ENCODE assay signal across 8 cellular contexts in genomic region chr1:156893048-156893953, GRCh38. TPM values are rescaled to one million over a fixed set of nuclear protein-coding genes. Genes with fewer than 3 reads are reported as not detected.
A peak's percentile ranks its signal among the peaks of the same experiment; 100 is the strongest.
DNase-seq lines count a peak whose midpoint lies in the region; ATAC-seq and FAIRE-seq lines count a peak whose summit lies in the region.

Gene PEAR1, plus strand, starts transcription at chr1:156893718. Its CDS starts 10,209 bp downstream, at chr1:156903927.

- H3K9me3 ChIP-seq in effector memory CD4-positive, alpha-beta T cell (ENCODE audit: control insufficient read depth, low read length) = no peaks in the 10 kb centered on the region

- peaks cover 76% of the 10 kb centered on the region for H3K27me3 Mint-ChIP-seq in activated CD8-positive, alpha-beta memory T cell treated with anti-CD3 and anti-CD28 coated beads, Interleukin-2, amount 10 ng/mL, durations not matched to agents 7 days and 5 days

- CTCF ChIA-PET in activated CD8-positive, alpha-beta memory T cell treated with anti-CD3 and anti-CD28 coated beads, Interleukin-2, amount 10 ng/mL, durations not matched to agents 7 days and 5 days (lab: Charles Lee) = interaction anchor here (0.6 to 6.7 kb wide), 22 partner anchors 7 to 269 kb away, joined by 3 to 105 read pairs (median 8); partner anchors contain the start of genes INSRR, ISG20L2, METTL25B and NTRK1

- H3K27me3 ChIP-seq in effector memory CD4-positive, alpha-beta T cell (replicated peaks; ENCODE audit: control insufficient read depth, insufficient read depth, low read length, poor library complexity, severe bottlenecking) = peaks cover 26% of the 10 kb centered on the region

- FAIRE-seq in frontal cortex (lab: Jason Lieb, UNC) = no peak

- no peak for ATAC-seq in activated CD8-positive, alpha-beta memory T cell treated with anti-CD3 and anti-CD28 coated beads, Interleukin-2, amount 10 ng/mL, durations not matched to agents 7 days and 5 days
- ATAC-seq in GM19395 (IDR thresholded peaks at IDR 0.05; ENCODE audit: unreplicated experiment) = no peak

- no peaks in the 10 kb centered on the region for H3K36me3 ChIP-seq in effector memory CD4-positive, alpha-beta T cell (ENCODE audit: control insufficient read depth, insufficient read depth, low read length)

- H3K27ac Mint-ChIP-seq in activated CD8-positive, alpha-beta memory T cell treated with anti-CD3 and anti-CD28 coated beads, Interleukin-2, amount 10 ng/mL, durations not matched to agents 7 days and 5 days = no peak within 1 kb of the TSS

- peaks cover 18% of the 10 kb centered on the region for H3K4me1 Mint-ChIP-seq in activated CD8-positive, alpha-beta memory T cell treated with anti-CD3 and anti-CD28 coated beads, Interleukin-2, amount 10 ng/mL, durations not matched to agents 7 days and 5 days

- H3K9me3 Mint-ChIP-seq in activated CD8-positive, alpha-beta memory T cell treated with anti-CD3 and anti-CD28 coated beads, Interleukin-2, amount 10 ng/mL, durations not matched to agents 7 days and 5 days (ENCODE audit: low read depth) = no peaks in the 10 kb centered on the region

- H3K36me3 Mint-ChIP-seq in activated CD8-positive, alpha-beta memory T cell treated with anti-CD3 and anti-CD28 coated beads, Interleukin-2, amount 10 ng/mL, durations not matched to agents 7 days and 5 days = no peaks in the 10 kb centered on the region

- no peak within 1 kb of the TSS for H3K27ac ChIP-seq in effector memory CD4-positive, alpha-beta T cell (ENCODE audit: insufficient read depth, low read length, poor library complexity, severe bottlenecking)

- peaks cover 17% of the 10 kb centered on the region for H3K4me1 ChIP-seq in effector memory CD4-positive, alpha-beta T cell (ENCODE audit: control insufficient read depth, insufficient read depth, low read length, poor library complexity, severe bottlenecking)

- no peak for DNase-seq in activated CD8-positive, alpha-beta memory T cell treated with anti-CD3 and anti-CD28 coated beads, Interleukin-2, amount 10 ng/mL, durations not matched to agents 7 days and 5 days
- no peak for DNase-seq in activated CD8-positive, alpha-beta memory T cell treated with anti-CD3 and anti-CD28 coated beads, Interleukin-2, amount 50 U/mL, for 48 hours
- DNase-seq in effector memory CD4-positive, alpha-beta T cell = no peak
- DNase-seq in mesenteric fat pad (ENCODE audit: low spot score) (no peak), ureter (ENCODE audit: low spot score) (peak; percentile 51), frontal cortex (ENCODE audit: low spot score in 2 of 2) (no peak), retina (no peak)

- H3K4me3 Mint-ChIP-seq in activated CD8-positive, alpha-beta memory T cell treated with anti-CD3 and anti-CD28 coated beads, Interleukin-2, amount 10 ng/mL, durations not matched to agents 7 days and 5 days = peak within 1 kb of the TSS; percentile 39

- peak within 1 kb of the TSS; percentile 26 for H3K4me3 ChIP-seq in effector memory CD4-positive, alpha-beta T cell (ENCODE audit: insufficient read depth, low read depth, low read length, poor library complexity, severe bottlenecking)

RNA-seq across cellular contexts. Expression of gene PEAR1, which starts in this region (rescaled TPM):
- not detected for total RNA-seq in activated CD8-positive, alpha-beta memory T cell treated with anti-CD3 and anti-CD28 coated beads, Interleukin-2, amount 10 ng/mL, durations not matched to agents 7 days and 5 days
- total RNA-seq in mesenteric fat pad = 17.7 TPM
- total RNA-seq in ureter = 10.0 TPM
- total RNA-seq in frontal cortex = 0.41 TPM
